In the genomic region with DNA sequence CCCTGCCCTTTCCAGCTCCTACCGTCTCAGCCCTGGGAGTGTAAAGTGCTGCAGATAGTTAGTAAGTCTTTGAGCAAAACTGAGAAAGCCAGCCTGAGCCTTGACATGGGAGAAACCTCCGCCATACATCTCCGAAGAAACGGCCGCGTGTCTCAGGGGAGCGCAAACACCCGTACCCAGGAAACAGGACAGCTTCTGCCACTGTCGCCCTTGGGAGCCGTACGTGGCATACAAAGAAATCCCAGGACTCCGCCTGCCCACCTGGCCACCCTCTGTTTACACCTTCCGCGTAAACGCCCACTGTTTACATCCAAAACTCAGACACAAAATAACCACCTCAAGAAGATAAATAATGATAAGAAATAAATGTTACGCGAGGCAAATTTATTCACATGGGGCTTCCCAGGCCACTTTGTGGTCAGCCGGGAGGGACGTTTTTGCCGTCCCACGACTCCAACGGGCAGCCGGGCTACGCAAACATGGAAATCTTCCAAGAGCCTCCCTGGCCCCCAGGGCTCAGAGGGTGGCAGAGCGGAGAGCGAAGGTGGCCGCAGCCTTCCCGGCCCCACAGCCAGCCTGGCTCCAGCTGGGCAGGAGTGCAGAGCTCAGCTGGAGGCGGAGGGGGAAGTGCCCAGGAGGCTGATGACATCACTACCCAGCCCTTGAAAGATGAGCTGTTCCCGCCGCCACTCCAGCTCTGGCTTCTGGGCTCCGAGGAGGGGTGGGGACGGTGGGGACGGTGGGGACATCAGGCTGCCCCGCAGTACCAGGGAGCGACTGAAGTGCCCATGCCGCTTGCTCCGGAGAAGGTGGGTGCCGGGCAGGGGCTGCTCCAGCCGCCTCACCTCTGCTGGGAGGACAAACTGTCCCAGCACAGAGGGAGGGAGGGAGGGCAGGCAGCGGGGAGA, we compare ENCODE assay signal across 8 cellular contexts. TPM values are rescaled to one million over a fixed set of nuclear protein-coding genes. Genes with fewer than 3 reads are reported as not detected.
A peak's percentile ranks its signal among the peaks of the same experiment; 100 is the strongest.
DNase-seq lines count a peak whose midpoint lies in the region; ATAC-seq, FAIRE-seq and TF ChIP-seq lines count a peak whose summit lies in the region.

A gene (plus strand): TSS at position 689 of the 908 bp plus-strand sequence. CDS start 32,269 bp downstream, outside the sequence.

- no peaks in the 10 kb centered on the region for H3K27me3 ChIP-seq in adipocyte (replicated peaks; ENCODE audit: control insufficient read depth, insufficient read depth, low read length)
- no peaks in the 10 kb centered on the region for H3K27me3 ChIP-seq in pancreas

- H3K27ac ChIP-seq in pancreas = peak within 1 kb of the TSS; percentile 72 to 89 (median 82)

- no peak for FAIRE-seq in pancreas (lab: Jason Lieb, UNC)

- H3K4me1 ChIP-seq in adipocyte (ENCODE audit: control insufficient read depth, insufficient read depth, low read length) = peaks cover 24% of the 10 kb centered on the region
- H3K4me1 ChIP-seq in pancreas = peaks cover 9 to 20% (median 19%) of the 10 kb centered on the region in 3 donors

- H3K9ac ChIP-seq in adipocyte (ENCODE audit: low read length) = peak within 1 kb of the TSS; percentile 82

- intact Hi-C loops in left cardiac atrium (cut with DNase I) = no loop called here
- intact Hi-C loops in pancreas (cut with DNase I) = no loop called here

- WGBS in pancreas, 2 donors = 3% methylated on average over 41 of the region's 41 CpGs

- H3K4me3 ChIP-seq in adipocyte (ENCODE audit: low read length) (peak within 1 kb of the TSS; percentile 84), pancreas (peak within 1 kb of the TSS; percentile 18 to 50 (median 30))

- TF ChIP-seq CTCF in pancreas (IDR thresholded peaks at IDR 0.05) = no peak

- H3K9me3 ChIP-seq in adipocyte (ENCODE audit: control insufficient read depth, low read length) (no peaks in the 10 kb centered on the region), pancreas (no peaks in the 10 kb centered on the region)

- ATAC-seq in left cardiac atrium (peak; percentile 90 to 96), pancreas (peak; percentile 87 to 96 (median 94)), GM21737 (IDR thresholded peaks at IDR 0.05; ENCODE audit: unreplicated experiment) (no peak), GM21447 (IDR thresholded peaks at IDR 0.05; ENCODE audit: unreplicated experiment) (no peak)

- H3K36me3 ChIP-seq in adipocyte (ENCODE audit: control insufficient read depth, insufficient read depth, low read length, severe bottlenecking) = no peaks in the 10 kb centered on the region
- H3K36me3 ChIP-seq in pancreas = no peaks in the 10 kb centered on the region

- DNase-seq in activated T-cell treated with anti-CD3 and anti-CD28 coated beads for 48 hours (ENCODE audit: low read depth) (peak; percentile 10), activated T-cell treated with anti-CD3 and anti-CD28 coated beads for 4 hours (no peak), NCI-H2196 (lab: John Stamatoyannopoulos, UW; ENCODE audit: unreplicated experiment) (peak; percentile 71), adipocyte (ENCODE audit: low read depth) (peak; percentile 96), left cardiac atrium (peak; percentile 69), pancreas (peak; percentile 78 to 92 (median 85))

RNA-seq across cellular contexts. Expression of the gene that starts here (rescaled TPM):
- total RNA-seq in left cardiac atrium = 1 to 10 TPM; 2.0 to 5.4 TPM
- 1 to 10 TPM; 3.8 to 7.3 (median 6.6) TPM for total RNA-seq in pancreas
- polyA plus RNA-seq in pancreas = 1 to 10 TPM; 3.9 to 9.6 TPM

Comparison
In these comparisons a context has a peak if more than half of its experiments do, and no peak if none do; other contexts are left out.
1. ATAC-seq: peak in left cardiac atrium (2 of 2) and pancreas (4 of 4); none in GM21737 (single experiment) and GM21447 (single experiment).